In genomic region chr5:150789943-150790611, GRCh38 we compare ENCODE assay signal across 1 cellular context.
TF ChIP-seq lines count a peak whose summit lies in the region.

No MANE protein-coding gene starts in this region.

TF ChIP-seq in GM12878, 131 proteins besides CTCF, POLR2A, EP300 and RAD21 (continued from another document):
- TF ChIP-seq, protein P1, sequence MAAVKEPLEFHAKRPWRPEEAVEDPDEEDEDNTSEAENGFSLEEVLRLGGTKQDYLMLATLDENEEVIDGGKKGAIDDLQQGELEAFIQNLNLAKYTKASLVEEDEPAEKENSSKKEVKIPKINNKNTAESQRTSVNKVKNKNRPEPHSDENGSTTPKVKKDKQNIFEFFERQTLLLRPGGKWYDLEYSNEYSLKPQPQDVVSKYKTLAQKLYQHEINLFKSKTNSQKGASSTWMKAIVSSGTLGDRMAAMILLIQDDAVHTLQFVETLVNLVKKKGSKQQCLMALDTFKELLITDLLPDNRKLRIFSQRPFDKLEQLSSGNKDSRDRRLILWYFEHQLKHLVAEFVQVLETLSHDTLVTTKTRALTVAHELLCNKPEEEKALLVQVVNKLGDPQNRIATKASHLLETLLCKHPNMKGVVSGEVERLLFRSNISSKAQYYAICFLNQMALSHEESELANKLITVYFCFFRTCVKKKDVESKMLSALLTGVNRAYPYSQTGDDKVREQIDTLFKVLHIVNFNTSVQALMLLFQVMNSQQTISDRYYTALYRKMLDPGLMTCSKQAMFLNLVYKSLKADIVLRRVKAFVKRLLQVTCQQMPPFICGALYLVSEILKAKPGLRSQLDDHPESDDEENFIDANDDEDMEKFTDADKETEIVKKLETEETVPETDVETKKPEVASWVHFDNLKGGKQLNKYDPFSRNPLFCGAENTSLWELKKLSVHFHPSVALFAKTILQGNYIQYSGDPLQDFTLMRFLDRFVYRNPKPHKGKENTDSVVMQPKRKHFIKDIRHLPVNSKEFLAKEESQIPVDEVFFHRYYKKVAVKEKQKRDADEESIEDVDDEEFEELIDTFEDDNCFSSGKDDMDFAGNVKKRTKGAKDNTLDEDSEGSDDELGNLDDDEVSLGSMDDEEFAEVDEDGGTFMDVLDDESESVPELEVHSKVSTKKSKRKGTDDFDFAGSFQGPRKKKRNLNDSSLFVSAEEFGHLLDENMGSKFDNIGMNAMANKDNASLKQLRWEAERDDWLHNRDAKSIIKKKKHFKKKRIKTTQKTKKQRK (IDR thresholded peaks at IDR 0.05; ENCODE audit: low read depth, low read length): no peak
- TF ChIP-seq RFX5 (IDR thresholded peaks at IDR 0.05; ENCODE audit: low read depth, low read length) (no peak), NR2C2 (IDR thresholded peaks at IDR 0.05; ENCODE audit: borderline replicate concordance, control insufficient read depth, insufficient read length, low read depth) (no peak), BACH1 (IDR thresholded peaks at IDR 0.05; ENCODE audit: borderline replicate concordance) (no peak), SMAD1 (IDR thresholded peaks at IDR 0.05; ENCODE audit: low read depth, partially characterized antibody) (no peak), MXI1 (IDR thresholded peaks at IDR 0.05; ENCODE audit: low read depth, low read length) (no peak), E2F4 (IDR thresholded peaks at IDR 0.05; ENCODE audit: low read depth, low read length) (no peak), PAX8 (IDR thresholded peaks at IDR 0.05) (no peak), KDM1A (IDR thresholded peaks at IDR 0.05; ENCODE audit: borderline replicate concordance) (no peak), MEF2A (IDR thresholded peaks at IDR 0.05; ENCODE audit: insufficient read depth, low read depth, low read length) (no peak), CHD4 (IDR thresholded peaks at IDR 0.05) (no peak), REST (IDR thresholded peaks at IDR 0.05; ENCODE audit: low read depth, low read length) (no peak), ZBED1 (IDR thresholded peaks at IDR 0.05; ENCODE audit: borderline replicate concordance) (peak; percentile 36; the same call in 1 of the 2 replicates), STAT1 (conservative IDR thresholded peaks at IDR 0.05) (no peak), MTA2 (IDR thresholded peaks at IDR 0.05; ENCODE audit: low read depth) (0 out of 2 replicates have a peak, but pooled peaks have one; percentile 37), CBX3 (IDR thresholded peaks at IDR 0.05; ENCODE audit: borderline replicate concordance, low read depth) (no peak)
- TF ChIP-seq, protein P2, sequence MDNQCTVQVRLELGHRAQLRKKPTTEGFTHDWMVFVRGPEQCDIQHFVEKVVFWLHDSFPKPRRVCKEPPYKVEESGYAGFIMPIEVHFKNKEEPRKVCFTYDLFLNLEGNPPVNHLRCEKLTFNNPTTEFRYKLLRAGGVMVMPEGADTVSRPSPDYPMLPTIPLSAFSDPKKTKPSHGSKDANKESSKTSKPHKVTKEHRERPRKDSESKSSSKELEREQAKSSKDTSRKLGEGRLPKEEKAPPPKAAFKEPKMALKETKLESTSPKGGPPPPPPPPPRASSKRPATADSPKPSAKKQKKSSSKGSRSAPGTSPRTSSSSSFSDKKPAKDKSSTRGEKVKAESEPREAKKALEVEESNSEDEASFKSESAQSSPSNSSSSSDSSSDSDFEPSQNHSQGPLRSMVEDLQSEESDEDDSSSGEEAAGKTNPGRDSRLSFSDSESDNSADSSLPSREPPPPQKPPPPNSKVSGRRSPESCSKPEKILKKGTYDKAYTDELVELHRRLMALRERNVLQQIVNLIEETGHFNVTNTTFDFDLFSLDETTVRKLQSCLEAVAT (IDR thresholded peaks at IDR 0.05): no peak
- TF ChIP-seq, protein P3, sequence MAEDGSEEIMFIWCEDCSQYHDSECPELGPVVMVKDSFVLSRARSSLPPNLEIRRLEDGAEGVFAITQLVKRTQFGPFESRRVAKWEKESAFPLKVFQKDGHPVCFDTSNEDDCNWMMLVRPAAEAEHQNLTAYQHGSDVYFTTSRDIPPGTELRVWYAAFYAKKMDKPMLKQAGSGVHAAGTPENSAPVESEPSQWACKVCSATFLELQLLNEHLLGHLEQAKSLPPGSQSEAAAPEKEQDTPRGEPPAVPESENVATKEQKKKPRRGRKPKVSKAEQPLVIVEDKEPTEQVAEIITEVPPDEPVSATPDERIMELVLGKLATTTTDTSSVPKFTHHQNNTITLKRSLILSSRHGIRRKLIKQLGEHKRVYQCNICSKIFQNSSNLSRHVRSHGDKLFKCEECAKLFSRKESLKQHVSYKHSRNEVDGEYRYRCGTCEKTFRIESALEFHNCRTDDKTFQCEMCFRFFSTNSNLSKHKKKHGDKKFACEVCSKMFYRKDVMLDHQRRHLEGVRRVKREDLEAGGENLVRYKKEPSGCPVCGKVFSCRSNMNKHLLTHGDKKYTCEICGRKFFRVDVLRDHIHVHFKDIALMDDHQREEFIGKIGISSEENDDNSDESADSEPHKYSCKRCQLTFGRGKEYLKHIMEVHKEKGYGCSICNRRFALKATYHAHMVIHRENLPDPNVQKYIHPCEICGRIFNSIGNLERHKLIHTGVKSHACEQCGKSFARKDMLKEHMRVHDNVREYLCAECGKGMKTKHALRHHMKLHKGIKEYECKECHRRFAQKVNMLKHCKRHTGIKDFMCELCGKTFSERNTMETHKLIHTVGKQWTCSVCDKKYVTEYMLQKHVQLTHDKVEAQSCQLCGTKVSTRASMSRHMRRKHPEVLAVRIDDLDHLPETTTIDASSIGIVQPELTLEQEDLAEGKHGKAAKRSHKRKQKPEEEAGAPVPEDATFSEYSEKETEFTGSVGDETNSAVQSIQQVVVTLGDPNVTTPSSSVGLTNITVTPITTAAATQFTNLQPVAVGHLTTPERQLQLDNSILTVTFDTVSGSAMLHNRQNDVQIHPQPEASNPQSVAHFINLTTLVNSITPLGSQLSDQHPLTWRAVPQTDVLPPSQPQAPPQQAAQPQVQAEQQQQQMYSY (CRISPR knock-in tag; IDR thresholded peaks at IDR 0.05): no peak
- TF ChIP-seq, protein P4, sequence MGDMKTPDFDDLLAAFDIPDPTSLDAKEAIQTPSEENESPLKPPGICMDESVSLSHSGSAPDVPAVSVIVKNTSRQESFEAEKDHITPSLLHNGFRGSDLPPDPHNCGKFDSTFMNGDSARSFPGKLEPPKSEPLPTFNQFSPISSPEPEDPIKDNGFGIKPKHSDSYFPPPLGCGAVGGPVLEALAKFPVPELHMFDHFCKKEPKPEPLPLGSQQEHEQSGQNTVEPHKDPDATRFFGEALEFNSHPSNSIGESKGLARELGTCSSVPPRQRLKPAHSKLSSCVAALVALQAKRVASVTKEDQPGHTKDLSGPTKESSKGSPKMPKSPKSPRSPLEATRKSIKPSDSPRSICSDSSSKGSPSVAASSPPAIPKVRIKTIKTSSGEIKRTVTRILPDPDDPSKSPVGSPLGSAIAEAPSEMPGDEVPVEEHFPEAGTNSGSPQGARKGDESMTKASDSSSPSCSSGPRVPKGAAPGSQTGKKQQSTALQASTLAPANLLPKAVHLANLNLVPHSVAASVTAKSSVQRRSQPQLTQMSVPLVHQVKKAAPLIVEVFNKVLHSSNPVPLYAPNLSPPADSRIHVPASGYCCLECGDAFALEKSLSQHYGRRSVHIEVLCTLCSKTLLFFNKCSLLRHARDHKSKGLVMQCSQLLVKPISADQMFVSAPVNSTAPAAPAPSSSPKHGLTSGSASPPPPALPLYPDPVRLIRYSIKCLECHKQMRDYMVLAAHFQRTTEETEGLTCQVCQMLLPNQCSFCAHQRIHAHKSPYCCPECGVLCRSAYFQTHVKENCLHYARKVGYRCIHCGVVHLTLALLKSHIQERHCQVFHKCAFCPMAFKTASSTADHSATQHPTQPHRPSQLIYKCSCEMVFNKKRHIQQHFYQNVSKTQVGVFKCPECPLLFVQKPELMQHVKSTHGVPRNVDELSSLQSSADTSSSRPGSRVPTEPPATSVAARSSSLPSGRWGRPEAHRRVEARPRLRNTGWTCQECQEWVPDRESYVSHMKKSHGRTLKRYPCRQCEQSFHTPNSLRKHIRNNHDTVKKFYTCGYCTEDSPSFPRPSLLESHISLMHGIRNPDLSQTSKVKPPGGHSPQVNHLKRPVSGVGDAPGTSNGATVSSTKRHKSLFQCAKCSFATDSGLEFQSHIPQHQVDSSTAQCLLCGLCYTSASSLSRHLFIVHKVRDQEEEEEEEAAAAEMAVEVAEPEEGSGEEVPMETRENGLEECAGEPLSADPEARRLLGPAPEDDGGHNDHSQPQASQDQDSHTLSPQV (IDR thresholded peaks at IDR 0.05): no peak
